15 cellular contexts compared by ENCODE assay signal in genomic region chr16:10922328-10923145, GRCh38. TPM values are rescaled to one million over a fixed set of nuclear protein-coding genes. Genes with fewer than 3 reads are reported as not detected.
DNase-seq lines count a peak whose midpoint lies in the region; ATAC-seq and TF ChIP-seq lines count a peak whose summit lies in the region.
"Had no signal": no experiment of that assay in that cellular context is flagged by ENCODE, and none has a peak within 500 bp of the region (broad histone marks: within the 10 kb centered on the region; RNA-seq: fewer than 3 reads in every experiment).

No MANE protein-coding gene starts in this region.

- H3K4me1 ChIP-seq in aorta (ENCODE audit: control insufficient read depth in 1 of 2, insufficient read depth in 2 of 2, low read length in 2 of 2), result no peaks in the 10 kb centered on the region
- no peaks in the 10 kb centered on the region; the same call in 1 of the 2 replicates for H3K4me1 ChIP-seq in GM23338 (ENCODE audit: insufficient read depth)
- H3K4me1 ChIP-seq: foreskin keratinocyte had no signal

- H3K27me3 ChIP-seq in aorta (ENCODE audit: control insufficient read depth in 1 of 2, insufficient read depth in 2 of 2, low read length in 1 of 2) (no peaks in the 10 kb centered on the region), GM23338 (ENCODE audit: insufficient read depth) (no peaks in the 10 kb centered on the region)

- 36 to 37% methylated on average over 14 of the region's 14 CpGs for WGBS in aorta, 2 donors

- peak overlapping the region; percentile 57 to 88 for H3K27ac ChIP-seq in aorta (ENCODE audit: low read depth in 1 of 2, low read length in 2 of 2)
- no peak overlapping the region for H3K27ac ChIP-seq in GM23338 (ENCODE audit: low read depth)
- H3K27ac ChIP-seq: 22Rv1, foreskin keratinocyte, parathyroid adenoma had no signal

- H3K4me1 Mint-ChIP-seq in GM23338, result peaks cover 2% of the 10 kb centered on the region; the same call in 1 of the 3 replicates

- no peaks in the 10 kb centered on the region for H3K79me2 ChIP-seq in GM23338 (replicated peaks; ENCODE audit: insufficient read depth)
- H3K79me2 ChIP-seq: parathyroid adenoma had no signal

- ATAC-seq in aorta (ENCODE audit: low FRiP score) (no peak), GM23338 (no peak), GM21360 (IDR thresholded peaks at IDR 0.05; ENCODE audit: unreplicated experiment) (no peak), HG03097 (IDR thresholded peaks at IDR 0.05; ENCODE audit: low FRiP score, unreplicated experiment) (no peak)
- ATAC-seq: foreskin keratinocyte had no signal

- H3K36me3 Mint-ChIP-seq in GM23338 (ENCODE audit: low read depth), result peaks cover 6% of the 10 kb centered on the region; the same call in 2 of the 3 replicates

- no peak overlapping the region for H3K27ac Mint-ChIP-seq in GM23338
- H3K27ac Mint-ChIP-seq: activated naive CD4-positive, alpha-beta T cell treated with anti-CD3 and anti-CD28 coated beads for 36 hours; memory B cell had no signal

- intact Hi-C loops in aorta (cut with DNase I), result loop anchor here in 1 of 2 donors (5.0 kb wide), 1 partner anchor 180 kb away; the partner anchor contains the start of gene NUBP1

- no peak overlapping the region for H3K4me3 Mint-ChIP-seq in GM23338
- H3K4me3 Mint-ChIP-seq: activated naive CD4-positive, alpha-beta T cell treated with anti-CD3 and anti-CD28 coated beads for 36 hours; memory B cell had no signal

- H3K9me3 ChIP-seq in aorta (ENCODE audit: control insufficient read depth, low read length), result no peaks in the 10 kb centered on the region

- no peaks in the 10 kb centered on the region for H3K9me3 Mint-ChIP-seq in GM23338
- H3K9me3 Mint-ChIP-seq: memory B cell had no signal

- no peaks in the 10 kb centered on the region for H3K9me2 ChIP-seq in GM23338 (ENCODE audit: insufficient read depth)

- peaks cover 0 to 2% of the 10 kb centered on the region in 2 donors for H3K36me3 ChIP-seq in aorta (ENCODE audit: control insufficient read depth in 1 of 2, insufficient read depth in 2 of 2, low read length in 1 of 2)
- H3K36me3 ChIP-seq in GM23338 (ENCODE audit: insufficient read depth), result no peaks in the 10 kb centered on the region

- H2AFZ ChIP-seq in GM23338, result no peak overlapping the region
- H2AFZ ChIP-seq: parathyroid adenoma had no signal

- no peak overlapping the region for H3K4me2 ChIP-seq in GM23338

- peak; percentile 70 for DNase-seq in DMS 273 (lab: John Stamatoyannopoulos, UW; ENCODE audit: unreplicated experiment)
- DNase-seq in DMS 273 treated with DMSO at 0.1 percent for 48 hours (lab: John Stamatoyannopoulos, UW), result no peak
- DNase-seq in fibroblast of the aortic adventitia (ENCODE audit: low read depth), result peak; percentile 30
- peak; percentile 70 for DNase-seq in myocyte (ENCODE audit: low read depth)
- peak; percentile 87 to 93 for DNase-seq in aorta
- no peak for DNase-seq in GM23338 (ENCODE audit: low spot score)
- DNase-seq: activated naive CD4-positive, alpha-beta T cell treated with anti-CD3 and anti-CD28 coated beads for 36 hours; DMS79 treated with DMSO at 0.1 percent for 48 hours; foreskin keratinocyte; NCI-H2227 treated with DMSO at 0.1 percent for 48 hours had no signal

- H3K4me3 ChIP-seq in fibroblast of the aortic adventitia (ENCODE audit: low read depth, low read length) (no peak overlapping the region), aorta (ENCODE audit: low read length in 2 of 2) (no peak overlapping the region), GM23338 (no peak overlapping the region)

- TF ChIP-seq CTCF in fibroblast of the aortic adventitia (IDR thresholded peaks at IDR 0.05; ENCODE audit: insufficient read depth, low read length), result no peak
- no peak for TF ChIP-seq CTCF in GM23338 (conservative IDR thresholded peaks at IDR 0.05; ENCODE audit: low read depth in 2 of 2)

- H4K20me1 ChIP-seq in GM23338 (replicated peaks; ENCODE audit: insufficient read depth), result no peaks in the 10 kb centered on the region

- no peaks in the 10 kb centered on the region for H3F3A ChIP-seq in GM23338 (replicated peaks; ENCODE audit: low read depth)

- H3K27me3 Mint-ChIP-seq in GM23338 (ENCODE audit: insufficient read depth, low read depth, poor library complexity), result peaks cover 8% of the 10 kb centered on the region
- H3K27me3 Mint-ChIP-seq: memory B cell had no signal

TF ChIP-seq in GM23338, 12 proteins besides CTCF, POLR2A, EP300 and RAD21 (continues in another document):
- no peak for TF ChIP-seq REST (IDR thresholded peaks at IDR 0.05; ENCODE audit: unreplicated experiment)
- TF ChIP-seq CREB1 (CRISPR knock-in tag; IDR thresholded peaks at IDR 0.05; ENCODE audit: low read depth), result no peak
- no peak for TF ChIP-seq ETS1 (IDR thresholded peaks at IDR 0.05)
- no peak for TF ChIP-seq ZNF114 (CRISPR knock-in tag; IDR thresholded peaks at IDR 0.05)

RNA-seq across cellular contexts. Expression of gene DEXI, which starts 19.7 kb away (rescaled TPM):
- total RNA-seq in fibroblast of the aortic adventitia (ENCODE audit: low replicate concordance) (35.2 and 50.2 TPM in 2 replicates), myocyte (63.8 and 75.2 TPM in 2 replicates), aorta (10 to 100 TPM; 41.4 to 42.3 TPM)
- 49.9 TPM for polyA plus RNA-seq in myocyte (2012)
- polyA plus RNA-seq in aorta (10 to 100 TPM; 46.6 to 60.1 TPM), GM23338 (2016; fragmentation: Nextera tagmentation; extraction: Ambion mirVana) (25.7 and 26.5 TPM in 2 replicates)
- total RNA-seq in GM23338 (2014; rRNA removed; shearing (Covaris generic)), result 56.5 and 58.2 TPM in 2 replicates

RNA-seq across cellular contexts. Expression of gene CLEC16A, which starts 21.8 kb away (rescaled TPM):
- total RNA-seq in fibroblast of the aortic adventitia (ENCODE audit: low replicate concordance) (14.5 and 16.3 TPM in 2 replicates), myocyte (20.7 and 23.8 TPM in 2 replicates), aorta (10 to 100 TPM; 27.1 to 28.8 TPM)
- polyA plus RNA-seq in myocyte (2012), result 28.7 TPM
- polyA plus RNA-seq in aorta (10 to 100 TPM in 1 of 2 donors, 1 to 10 TPM in 1; 5.9 to 10.9 TPM), GM23338 (2016; fragmentation: Nextera tagmentation; extraction: Ambion mirVana) (8.4 and 9.9 TPM in 2 replicates)
- total RNA-seq in GM23338 (2014; rRNA removed; shearing (Covaris generic)), result 17.3 and 24.1 TPM in 2 replicates

RNA-seq across cellular contexts. Expression of gene CIITA, which starts 45.5 kb away (rescaled TPM):
- 0.74 and 1.3 TPM in 2 replicates for total RNA-seq in fibroblast of the aortic adventitia (ENCODE audit: low replicate concordance)
- under 0.01 and 0.03 TPM in 2 replicates for total RNA-seq in myocyte
- polyA plus RNA-seq in myocyte (2012), result 1.0 TPM
- 100 to 1,000 TPM in 1 of 2 donors, 10 to 100 TPM in 1; 19.6 to 104 TPM for total RNA-seq in aorta
- polyA plus RNA-seq in aorta, result 1 to 10 TPM; 2.0 to 2.4 TPM
- total RNA-seq in GM23338 (2014; rRNA removed; shearing (Covaris generic)), result 0.10 TPM in 1 of 2 replicates, not detected in the other
- 0.57 and 1.2 TPM in 2 replicates for polyA plus RNA-seq in GM23338 (2016; fragmentation: Nextera tagmentation; extraction: Ambion mirVana)

Comparison
In these comparisons a context has a peak if more than half of its experiments do, and no peak if none do; other contexts are left out.
1. DNase-seq: peak in DMS 273 (single experiment), fibroblast of the aortic adventitia (single experiment), myocyte (single experiment) and aorta (2 of 2); none in DMS 273 treated with DMSO at 0.1 percent for 48 hours (single experiment) and GM23338 (single experiment).